23 cellular contexts compared by ENCODE assay signal in the genomic region with DNA sequence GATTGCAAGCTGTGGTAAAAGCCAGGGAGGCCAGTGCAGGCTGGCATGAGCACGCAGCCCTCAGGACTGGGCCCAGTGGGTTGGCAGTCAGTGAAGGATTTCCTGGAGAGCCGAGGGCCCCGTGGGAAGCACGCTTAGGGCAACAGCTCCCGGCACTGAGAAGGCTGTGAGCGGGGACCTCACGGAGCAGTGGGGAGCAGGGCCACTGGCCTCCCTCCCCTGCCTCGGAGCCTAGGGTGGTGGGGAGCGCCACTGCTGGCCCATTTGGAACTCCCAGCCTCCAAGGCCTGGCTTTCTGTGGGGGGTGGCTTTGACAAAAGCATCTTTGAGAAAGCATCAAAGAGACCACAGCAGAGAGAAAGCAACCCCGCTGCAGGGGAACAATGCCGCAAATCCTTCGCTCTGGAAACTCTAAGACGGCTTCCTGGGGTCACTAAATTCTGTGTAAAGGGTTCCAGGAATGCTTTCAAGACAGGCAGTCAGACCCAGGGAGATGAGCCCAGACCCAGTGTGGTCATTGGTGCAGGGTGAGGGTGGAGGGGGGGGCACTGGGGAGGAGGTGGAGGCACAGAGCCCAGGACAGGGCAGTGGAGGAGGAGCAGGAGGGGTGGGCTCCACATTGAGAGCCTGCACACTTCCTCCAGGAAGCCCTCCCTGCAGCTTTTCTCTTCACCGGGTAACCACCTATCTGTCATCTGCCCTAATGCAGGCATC. TPM values are rescaled to one million over a fixed set of nuclear protein-coding genes. Genes with fewer than 3 reads are reported as not detected.
DNase-seq lines count a peak whose midpoint lies in the region; ATAC-seq and TF ChIP-seq lines count a peak whose summit lies in the region.
"Had no signal": no experiment of that assay in that cellular context is flagged by ENCODE, and none has a peak within 500 bp of the region (broad histone marks: within the 10 kb centered on the region; RNA-seq: fewer than 3 reads in every experiment).

No MANE protein-coding gene starts in this region.

- peaks cover 12% of the 10 kb centered on the region for H3K4me1 Mint-ChIP-seq in chondrocyte (ENCODE audit: low read depth)
- H3K4me1 Mint-ChIP-seq: natural killer cell; stimulated activated memory B cell treated with anti-CD40 and anti-IgM and Interleukin-4, amounts not matched to agents 10 μg/mL and 1 μg/mL and 100 μg/mL, for 72 hours had no signal

- ATAC-seq in mucosa of descending colon, result no peak
- no peak for ATAC-seq in GM21723 (IDR thresholded peaks at IDR 0.05; ENCODE audit: unreplicated experiment)
- ATAC-seq: HCT116; natural killer cell; stimulated activated memory B cell treated with anti-CD40 and anti-IgM and Interleukin-4, amounts not matched to agents 10 μg/mL and 1 μg/mL and 100 μg/mL, for 72 hours had no signal

- H3K36me3 Mint-ChIP-seq in chondrocyte (ENCODE audit: low read depth), result no peaks in the 10 kb centered on the region
- H3K36me3 Mint-ChIP-seq: natural killer cell; stimulated activated memory B cell treated with anti-CD40 and anti-IgM and Interleukin-4, amounts not matched to agents 10 μg/mL and 1 μg/mL and 100 μg/mL, for 72 hours had no signal

- TF ChIP-seq CTCF in chondrocyte (IDR thresholded peaks at IDR 0.05) (no peak), mucosa of descending colon (IDR thresholded peaks at IDR 0.05) (no peak)

- no peaks in the 10 kb centered on the region for H3K27me3 Mint-ChIP-seq in chondrocyte (ENCODE audit: low read depth)
- H3K27me3 Mint-ChIP-seq: stimulated activated memory B cell treated with anti-CD40 and anti-IgM and Interleukin-4, amounts not matched to agents 10 μg/mL and 1 μg/mL and 100 μg/mL, for 72 hours had no signal

- H3K9me3 ChIP-seq in mucosa of descending colon, result no peaks in the 10 kb centered on the region
- H3K9me3 ChIP-seq: prostate gland, thyroid gland had no signal

- no peak overlapping the region for H3K4me3 Mint-ChIP-seq in chondrocyte (ENCODE audit: unreplicated experiment)
- H3K4me3 Mint-ChIP-seq: natural killer cell; stimulated activated memory B cell treated with anti-CD40 and anti-IgM and Interleukin-4, amounts not matched to agents 10 μg/mL and 1 μg/mL and 100 μg/mL, for 72 hours had no signal

- H3K9me3 Mint-ChIP-seq in chondrocyte (ENCODE audit: low read depth), result peaks cover 3% of the 10 kb centered on the region
- H3K9me3 Mint-ChIP-seq: natural killer cell; stimulated activated memory B cell treated with anti-CD40 and anti-IgM and Interleukin-4, amounts not matched to agents 10 μg/mL and 1 μg/mL and 100 μg/mL, for 72 hours had no signal

- H3K4me1 ChIP-seq in mucosa of descending colon (ENCODE audit: low read depth), result no peaks in the 10 kb centered on the region
- H3K4me1 ChIP-seq: prostate gland, thyroid gland had no signal

- no peak overlapping the region for H3K27ac Mint-ChIP-seq in chondrocyte (ENCODE audit: unreplicated experiment)
- H3K27ac Mint-ChIP-seq: natural killer cell; stimulated activated memory B cell treated with anti-CD40 and anti-IgM and Interleukin-4, amounts not matched to agents 10 μg/mL and 1 μg/mL and 100 μg/mL, for 72 hours had no signal

- DNase-seq in H7 (peak; percentile 88), chondrocyte (ENCODE audit: low spot score) (peak; percentile 68), iPS-NIHi11 (ENCODE audit: low spot score) (peak; percentile 64), posterior vena cava (ENCODE audit: low spot score) (peak; percentile 76), mucosa of descending colon (no peak), HUDEP-2 (lab: John Stamatoyannopoulos, UW; ENCODE audit: unreplicated experiment in 76 of 76) (no peak)
- DNase-seq: activated CD4-positive, CD25-positive, alpha-beta regulatory T cell; DMS79; mammary epithelial cell; natural killer cell; NCI-H1105; NCI-H2081; NCI-H510A; NK-92 treated with Interleukin-12 subunit alpha and Interleukin-12 subunit beta, amount 100 ng/mL, for 24 hours; stimulated activated CD4-positive, alpha-beta T cell treated with anti-CD3 and anti-CD28 coated beads, Interleukin-1b, Interleukin-23, amount 100 ng/mL, for 48 hours; T-helper 9 cell; thyroid gland had no signal

- H3K27me3 ChIP-seq in H7 (ENCODE audit: control insufficient read depth, insufficient read depth, low read length), result peaks cover 2% of the 10 kb centered on the region
- H3K27me3 ChIP-seq: thyroid gland had no signal

- intact Hi-C loops in posterior vena cava (cut with DNase I) (no loop called here), mucosa of descending colon (cut with DNase I, micrococcal nuclease) (no loop called here)

- H3K36me3 ChIP-seq in H7 (replicated peaks; ENCODE audit: control insufficient read depth, insufficient read depth, low read length) (no peaks in the 10 kb centered on the region), mucosa of descending colon (ENCODE audit: low read depth) (no peaks in the 10 kb centered on the region)
- H3K36me3 ChIP-seq: prostate gland, thyroid gland had no signal

- H3K4me3 ChIP-seq in H7 (ENCODE audit: insufficient read depth, low read depth, low read length) (no peak overlapping the region), mucosa of descending colon (no peak overlapping the region)
- H3K4me3 ChIP-seq: prostate gland, thyroid gland had no signal

RNA-seq across cellular contexts. Expression of gene APBA2, which starts 9.5 kb away (rescaled TPM):
- 13.9 and 15.6 TPM in 2 replicates for total RNA-seq in H7 (2014; rRNA removed; shearing (Covaris generic))
- total RNA-seq in chondrocyte, result 26.4 to 30.4 TPM (median 28.7 TPM) in 3 replicates
- total RNA-seq in posterior vena cava, result 1 to 10 TPM; 2.7 to 4.0 TPM
- total RNA-seq in mucosa of descending colon, result 1 to 10 TPM in 2 of 3 donors, under 1 TPM in 1; 0.69 to 2.0 (median 1.2) TPM

RNA-seq across cellular contexts. Expression of gene GOLGA6L7, which starts 27.8 kb away (rescaled TPM):
- not detected in 2 replicates for total RNA-seq in H7 (2014; rRNA removed; shearing (Covaris generic))
- total RNA-seq in chondrocyte (not detected in 3 replicates), posterior vena cava (not detected), mucosa of descending colon (not detected)
- total RNA-seq: activated CD8-positive, alpha-beta memory T cell treated with anti-CD3 and anti-CD28 coated beads for 36 hours; fibroblast of lung; mammary epithelial cell; natural killer cell; thyroid gland had no signal

Comparison
In these comparisons a context has a peak if more than half of its experiments do, and no peak if none do; other contexts are left out.
1. DNase-seq: peak in H7 (single experiment), chondrocyte (single experiment), iPS-NIHi11 (single experiment) and posterior vena cava (single experiment); none in mucosa of descending colon (0 of 3) and HUDEP-2 (0 of 76).